8 cellular contexts compared by ENCODE assay signal in genomic region chr12:1318327-1319031, GRCh38.
DNase-seq lines count a peak whose midpoint lies in the region.

No MANE protein-coding gene starts in this region.

- H3K27ac Mint-ChIP-seq in CD8-positive, alpha-beta memory T cell = no peak overlapping the region

- H3K4me3 ChIP-seq in mucosa of rectum (ENCODE audit: low read length in 2 of 2) = peak overlapping the region; percentile 1 to 34
- no peak overlapping the region for H3K4me3 ChIP-seq in CD8-positive, alpha-beta memory T cell (ENCODE audit: low read length)

- peaks cover 9 to 28% (median 18%) of the 10 kb centered on the region in 3 donors for H3K36me3 Mint-ChIP-seq in CD8-positive, alpha-beta memory T cell

- no peaks in the 10 kb centered on the region for H3K36me3 ChIP-seq in mucosa of rectum (ENCODE audit: control insufficient read depth in 2 of 2, insufficient read depth in 2 of 2, low read length in 2 of 2)
- H3K36me3 ChIP-seq in CD8-positive, alpha-beta memory T cell (ENCODE audit: insufficient read depth, low read length) = no peaks in the 10 kb centered on the region

- no peaks in the 10 kb centered on the region for H3K27me3 Mint-ChIP-seq in CD8-positive, alpha-beta memory T cell

- POLR2A ChIA-PET in CD8-positive, alpha-beta memory T cell (lab: Charles Lee) = interaction anchor here (0.6 kb wide), 1 partner anchor 708 kb away, joined by 3 read pairs; no protein-coding TSS in a partner anchor

- peak; percentile 92 for DNase-seq in DMS79 (lab: John Stamatoyannopoulos, UW)
- DNase-seq in NCI-H2171 treated with DMSO at 0.1 percent for 48 hours (lab: John Stamatoyannopoulos, UW) = peak; percentile 94
- peak; percentile 13 for DNase-seq in dermis blood vessel endothelial cell
- no peak for DNase-seq in CD8-positive, alpha-beta memory T cell
- no peak for DNase-seq in hepatic stellate cell (ENCODE audit: low spot score)
- no peak for DNase-seq in 8988T
- no peak for DNase-seq in T1000 (lab: John Stamatoyannopoulos, UW)

- H3K9me3 ChIP-seq in mucosa of rectum (ENCODE audit: control insufficient read depth in 2 of 2, low read length in 2 of 2) = no peaks in the 10 kb centered on the region
- H3K9me3 ChIP-seq in CD8-positive, alpha-beta memory T cell (ENCODE audit: low read length) = no peaks in the 10 kb centered on the region

- peaks cover 6 to 7% of the 10 kb centered on the region in 2 donors for H3K4me1 ChIP-seq in mucosa of rectum (ENCODE audit: control insufficient read depth in 2 of 2, insufficient read depth in 2 of 2, low read length in 2 of 2)
- no peaks in the 10 kb centered on the region for H3K4me1 ChIP-seq in CD8-positive, alpha-beta memory T cell (ENCODE audit: insufficient read depth, low read length)

- H3K9ac ChIP-seq in mucosa of rectum (ENCODE audit: low read depth in 1 of 2, low read length in 2 of 2) = no peak overlapping the region

- H3K4me1 Mint-ChIP-seq in CD8-positive, alpha-beta memory T cell = no peaks in the 10 kb centered on the region

- no peaks in the 10 kb centered on the region for H3K27me3 ChIP-seq in mucosa of rectum (ENCODE audit: control insufficient read depth in 2 of 2, insufficient read depth in 2 of 2, low read length in 2 of 2)
- no peaks in the 10 kb centered on the region for H3K27me3 ChIP-seq in CD8-positive, alpha-beta memory T cell (ENCODE audit: insufficient read depth, low read length, poor library complexity, severe bottlenecking)

- no peak overlapping the region for H3K4me3 Mint-ChIP-seq in CD8-positive, alpha-beta memory T cell

- peak overlapping the region in 1 of 2 donors; percentile 10 for H3K27ac ChIP-seq in mucosa of rectum (ENCODE audit: low read depth in 2 of 2, low read length in 2 of 2)
- no peak overlapping the region for H3K27ac ChIP-seq in CD8-positive, alpha-beta memory T cell (ENCODE audit: low read depth, low read length)

- H3K9me3 Mint-ChIP-seq in CD8-positive, alpha-beta memory T cell = peaks cover 0 to 5% (median 0%) of the 10 kb centered on the region in 5 donors

- CTCF ChIA-PET in CD8-positive, alpha-beta memory T cell (lab: Charles Lee) = interaction anchor here (1.0 kb wide), 1 partner anchor 22 kb away, joined by 3 read pairs; no protein-coding TSS in a partner anchor

Comparison
In these comparisons a context has a peak if more than half of its experiments do, and no peak if none do; other contexts are left out.
1. DNase-seq: peak in DMS79 (single experiment), NCI-H2171 treated with DMSO at 0.1 percent for 48 hours (single experiment) and dermis blood vessel endothelial cell (single experiment); none in CD8-positive, alpha-beta memory T cell (0 of 5), hepatic stellate cell (single experiment), 8988T (single experiment) and T1000 (single experiment).